21 cellular contexts compared by ENCODE assay signal in the genomic region with DNA sequence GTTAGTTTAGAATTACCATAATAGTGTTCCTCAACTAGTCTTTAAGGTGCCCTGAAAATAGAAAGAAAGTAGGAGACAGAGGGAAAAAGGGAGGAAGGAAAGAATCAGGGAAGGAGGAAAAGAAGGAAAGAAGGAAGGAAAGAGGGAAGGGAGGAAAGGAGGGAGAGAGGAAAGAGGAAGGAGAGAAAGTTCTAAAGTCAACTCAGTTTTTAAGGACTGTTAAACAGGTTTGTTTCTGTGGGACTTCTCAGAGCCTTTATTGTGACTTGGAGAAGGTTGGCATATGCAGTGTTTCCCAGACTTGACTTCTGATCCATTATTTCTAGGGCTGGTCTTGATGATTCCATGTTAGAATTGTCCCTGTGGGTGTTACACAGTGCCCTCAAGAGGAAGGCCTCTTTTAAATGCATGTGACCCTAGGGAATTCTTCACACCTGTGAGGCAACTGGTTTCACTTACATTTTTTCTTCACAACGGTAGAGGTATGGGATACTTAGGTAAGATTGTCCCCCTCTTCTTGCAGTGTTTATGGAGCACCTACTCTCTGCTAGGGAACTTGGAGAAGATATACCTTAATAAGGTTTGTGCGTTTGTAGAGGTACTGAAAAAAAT.
DNase-seq lines count a peak whose midpoint lies in the region; ATAC-seq, FAIRE-seq and TF ChIP-seq lines count a peak whose summit lies in the region.
"Had no signal": no experiment of that assay in that cellular context is flagged by ENCODE, and none has a peak within 500 bp of the region (broad histone marks: within the 10 kb centered on the region; RNA-seq: fewer than 3 reads in every experiment).

No MANE protein-coding gene starts in this region.

- in situ Hi-C loops in HepG2 (cut with HindIII; ENCODE audit: extremely low pct_ligation_motif_present, low pct_unique_long_range_greater_than_20kb), result no loop called here

- no peak for TF ChIP-seq RAD21 in HepG2 (CRISPR knock-in tag; IDR thresholded peaks at IDR 0.05)

- H4K20me1 ChIP-seq in HepG2 (ENCODE audit: insufficient read depth, low read length), result no peaks in the 10 kb centered on the region

- ATAC-seq in HepG2 (no peak), right lobe of liver (no peak)

- H3K27ac ChIP-seq in HepG2 (ENCODE audit: extremely low read length, insufficient read depth, low read length) (no peak overlapping the region), right lobe of liver (no peak overlapping the region), tibial artery (peak overlapping the region; percentile 58)
- H3K27ac ChIP-seq: C4-2B had no signal

- no peak overlapping the region for H3K4me3 ChIP-seq in HepG2 (replicated peaks in 1 of 3; ENCODE audit: insufficient read depth in 1 of 3, low read depth in 2 of 3, low read length in 3 of 3)
- H3K4me3 ChIP-seq in right lobe of liver, result no peak overlapping the region
- H3K4me3 ChIP-seq in bronchial epithelial cell (ENCODE audit: low read depth, low read length), result no peak overlapping the region
- H3K4me3 ChIP-seq in tibial artery, result no peak overlapping the region

- H3K36me3 ChIP-seq in HepG2 (replicated peaks in 1 of 2; ENCODE audit: control insufficient read depth in 1 of 2, insufficient read depth in 2 of 2, low read length in 2 of 2), result no peaks in the 10 kb centered on the region
- no peaks in the 10 kb centered on the region for H3K36me3 ChIP-seq in right lobe of liver
- H3K36me3 ChIP-seq in bronchial epithelial cell (ENCODE audit: control insufficient read depth, insufficient read depth, low read length), result no peaks in the 10 kb centered on the region
- H3K36me3 ChIP-seq in tibial artery, result no peaks in the 10 kb centered on the region

- H3K4me3 Mint-ChIP-seq in activated CD4-positive, alpha-beta T cell treated with anti-CD3 and anti-CD28 coated beads, Interleukin-2, amount 10 ng/mL, durations not matched to agents 24 days and 14 days, result no peak overlapping the region

- TF ChIP-seq POLR2A in HepG2 (IDR thresholded peaks at IDR 0.05; ENCODE audit: insufficient read depth in 1 of 2, low read depth in 2 of 2, low read length in 2 of 2) (no peak), right lobe of liver (IDR thresholded peaks at IDR 0.05) (no peak)

- no peaks in the 10 kb centered on the region for H3K4me1 ChIP-seq in HepG2 (ENCODE audit: insufficient read depth, low read length)
- H3K4me1 ChIP-seq in right lobe of liver, result no peaks in the 10 kb centered on the region
- peaks cover 0 to 41% (median 7%) of the 10 kb centered on the region in 4 donors for H3K4me1 ChIP-seq in tibial artery

- H3K9ac ChIP-seq in HepG2 (ENCODE audit: insufficient read depth, low read depth, low read length), result no peak overlapping the region
- H3K9ac ChIP-seq: SK-N-SH had no signal

- no peaks in the 10 kb centered on the region for H3K9me3 Mint-ChIP-seq in activated CD4-positive, alpha-beta T cell treated with anti-CD3 and anti-CD28 coated beads, Interleukin-2, amount 10 ng/mL, durations not matched to agents 24 days and 14 days

- intact Hi-C loops in HepG2 (cut with micrococcal nuclease; ENCODE audit: unreplicated experiment), result no loop called here
- intact Hi-C loops in right lobe of liver (cut with DNase I), result no loop called here
- intact Hi-C loops in tibial artery (cut with DNase I; ENCODE audit: low total_unique reads), result no loop called here
- intact Hi-C loops in activated CD4-positive, alpha-beta T cell treated with anti-CD3 and anti-CD28 coated beads, Interleukin-2, amount 10 ng/mL, durations not matched to agents 24 days and 14 days (cut with micrococcal nuclease), result no loop called here

- no peaks in the 10 kb centered on the region for H3K79me2 ChIP-seq in HepG2 (ENCODE audit: insufficient read depth, low read length)

- no peak overlapping the region for H3K27ac Mint-ChIP-seq in activated CD4-positive, alpha-beta T cell treated with anti-CD3 and anti-CD28 coated beads, Interleukin-2, amount 10 ng/mL, durations not matched to agents 24 days and 14 days

- no peaks in the 10 kb centered on the region for H3K36me3 Mint-ChIP-seq in activated CD4-positive, alpha-beta T cell treated with anti-CD3 and anti-CD28 coated beads, Interleukin-2, amount 10 ng/mL, durations not matched to agents 24 days and 14 days (ENCODE audit: low read depth)

- no peak overlapping the region for H2AFZ ChIP-seq in HepG2 (ENCODE audit: low read length)

- FAIRE-seq in HepG2 (lab: Jason Lieb, UNC) (no peak), bronchial epithelial cell (lab: Jason Lieb, UNC) (peak; percentile 13)
- FAIRE-seq: GM12892, HTR-8/SVneo, RCC 7860 had no signal

- no peaks in the 10 kb centered on the region for H3K27me3 Mint-ChIP-seq in activated CD4-positive, alpha-beta T cell treated with anti-CD3 and anti-CD28 coated beads, Interleukin-2, amount 10 ng/mL, durations not matched to agents 24 days and 14 days

- H3K4me1 Mint-ChIP-seq in activated CD4-positive, alpha-beta T cell treated with anti-CD3 and anti-CD28 coated beads, Interleukin-2, amount 10 ng/mL, durations not matched to agents 24 days and 14 days, result peaks cover 4% of the 10 kb centered on the region

- no peak overlapping the region for H3K4me2 ChIP-seq in HepG2 (ENCODE audit: low read depth, low read length)
- H3K4me2 ChIP-seq: SK-N-SH had no signal

- TF ChIP-seq CTCF in HepG2 (CRISPR knock-in tag; IDR thresholded peaks at IDR 0.05) (no peak), right lobe of liver (IDR thresholded peaks at IDR 0.05) (no peak), bronchial epithelial cell (IDR thresholded peaks at IDR 0.05; ENCODE audit: insufficient read depth, low read length, severe bottlenecking) (no peak), tibial artery (IDR thresholded peaks at IDR 0.05) (no peak)

- no TSS peak for BruUV-seq in HepG2 (replicated peaks; lab: Mats Ljungman, UMichigan)

- H3K9me3 ChIP-seq in HepG2 (ENCODE audit: low read length) (no peaks in the 10 kb centered on the region), right lobe of liver (no peaks in the 10 kb centered on the region), tibial artery (no peaks in the 10 kb centered on the region)
- H3K9me3 ChIP-seq: SK-N-SH had no signal

- POLR2A ChIA-PET in HepG2 (lab: Yijun Ruan, JAX), result no interaction called here

- CTCF ChIA-PET in HepG2 (lab: Yijun Ruan, JAX; ENCODE audit: low intra/inter-chr PET ratio, low total read pairs), result no interaction called here

- TF ChIP-seq EP300 in HepG2 (IDR thresholded peaks at IDR 0.05; ENCODE audit: low read depth in 2 of 2, low read length in 2 of 2), result no peak
- TF ChIP-seq EP300 in HepG2 (CRISPR knock-in tag; IDR thresholded peaks at IDR 0.05; ENCODE audit: borderline replicate concordance), result no peak

- H3K27me3 ChIP-seq in HepG2 (ENCODE audit: control insufficient read depth in 1 of 2, insufficient read depth in 2 of 2, low read length in 2 of 2), result no peaks in the 10 kb centered on the region
- no peaks in the 10 kb centered on the region for H3K27me3 ChIP-seq in right lobe of liver
- no peaks in the 10 kb centered on the region for H3K27me3 ChIP-seq in bronchial epithelial cell (ENCODE audit: control insufficient read depth, insufficient read depth, low read length)
- no peaks in the 10 kb centered on the region for H3K27me3 ChIP-seq in tibial artery

- WGBS in HepG2 (ENCODE audit: low lambda C conversion rate), result 60% methylated on average over 2 of the region's 2 CpGs
- 70% methylated on average over 2 of the region's 2 CpGs for WGBS in right lobe of liver (ENCODE audit: insufficient coverage, low coverage, low lambda C conversion rate, missing lambda C conversion rate)

- DNase-seq in HepG2 (ENCODE audit: low spot score) (no peak), right lobe of liver (no peak), NCI-H2171 (lab: John Stamatoyannopoulos, UW) (peak; percentile 12), bronchial epithelial cell (ENCODE audit: low read depth) (no peak), tibial artery (no peak), GOT3 (lab: John Stamatoyannopoulos, UW) (no peak)
- no peak for DNase-seq in activated CD4-positive, alpha-beta T cell treated with anti-CD3 and anti-CD28 coated beads, Interleukin-2, amount 10 ng/mL, durations not matched to agents 24 days and 14 days
- no peak for DNase-seq in stimulated activated CD4-positive, alpha-beta T cell treated with anti-CD3 and anti-CD28 coated beads, Interleukin-4, amount 100 ng/mL, for 4 hours
- DNase-seq: DMS 273 treated with DMSO at 0.1 percent for 48 hours, H7, KBM-7, NCI-H1105, NCI-H1694 treated with DMSO at 0.1 percent for 48 hours, NCI-H510A, Right ventricle myocardium superior, SK-N-SH, T-helper 1 cell had no signal

TF ChIP-seq in HepG2, 621 proteins besides CTCF, POLR2A, EP300 and RAD21:
- TF ChIP-seq DR1 (CRISPR knock-in tag; IDR thresholded peaks at IDR 0.05), result no peak
- TF ChIP-seq MED1 (CRISPR knock-in tag; IDR thresholded peaks at IDR 0.05), result no peak
- peak; percentile 9; the same call in 1 of the 2 replicates for TF ChIP-seq STAG1 (CRISPR knock-in tag; IDR thresholded peaks at IDR 0.05)

Comparison
In these comparisons a context has a peak if more than half of its experiments do, and no peak if none do; other contexts are left out.
1. H3K27ac ChIP-seq: peak in tibial artery (2 of 2); none in HepG2 (single experiment) and right lobe of liver (0 of 3).